Comparison of ENCODE assay signal across 20 cellular contexts in genomic region chr20:61254881-61255589, GRCh38. TPM values are rescaled to one million over a fixed set of nuclear protein-coding genes. Genes with fewer than 3 reads are reported as not detected.
DNase-seq lines count a peak whose midpoint lies in the region; ATAC-seq and TF ChIP-seq lines count a peak whose summit lies in the region.
"Had no signal": no experiment of that assay in that cellular context is flagged by ENCODE, and none has a peak within 500 bp of the region (broad histone marks: within the 10 kb centered on the region; RNA-seq: fewer than 3 reads in every experiment).

No MANE protein-coding gene starts in this region.

- 0 out of 2 replicates have a peak overlapping the region, but pooled peaks have one; percentile 63 for H3K4me3 ChIP-seq in HUES64 (ENCODE audit: low read length)
- H3K4me3 ChIP-seq in body of pancreas = no peak overlapping the region
- H3K4me3 ChIP-seq: gastrocnemius medialis, lung had no signal

- H3K9ac ChIP-seq in HUES64 (ENCODE audit: low read depth, low read length) = no peak overlapping the region

- intact Hi-C loops in body of pancreas (cut with DNase I) = no loop called here
- intact Hi-C loops in activated T-helper 1 cell treated with anti-CD3 and anti-CD28 coated beads, Interleukin-12 subunit alpha, Interleukin-12 subunit beta, Interleukin-2, Interleukin-4 antibody, amounts not matched to agents 30 ng/mL and 10 ng/mL and 1 ng/mL, durations not matched to agents 14 hours and 24 hours and 36 hours (cut with micrococcal nuclease) = no loop called here

- H3K9me3 ChIP-seq in HUES64 (ENCODE audit: insufficient read depth, low read depth, low read length) (no peaks in the 10 kb centered on the region), body of pancreas (no peaks in the 10 kb centered on the region)
- H3K9me3 ChIP-seq: gastrocnemius medialis had no signal

- DNase-seq in Daoy (ENCODE audit: low read depth) (peak; percentile 67), kidney tubule cell (ENCODE audit: low spot score) (peak; percentile 84), putamen (ENCODE audit: low spot score) (no peak), body of pancreas (no peak)
- DNase-seq in activated T-helper 1 cell treated with anti-CD3 and anti-CD28 coated beads, Interleukin-12 subunit alpha, Interleukin-12 subunit beta, Interleukin-2, Interleukin-4 antibody, amounts not matched to agents 30 ng/mL and 10 ng/mL and 1 ng/mL, durations not matched to agents 14 hours and 24 hours and 36 hours (ENCODE audit: low spot score) = no peak
- DNase-seq: activated CD4-positive, CD25-positive, alpha-beta regulatory T cell treated with anti-CD3 and anti-CD28 coated beads, Interleukin-2, amount 50 U/mL, for 72 hours; activated CD8-positive, alpha-beta memory T cell treated with anti-CD3 and anti-CD28 coated beads, Interleukin-2, amount 10 ng/mL, durations not matched to agents 7 days and 5 days; activated naive CD4-positive, alpha-beta T cell treated with Interleukin-2 at 50 U/mL for 16 hours; DMS153; effector CD8-positive, alpha-beta T cell; gastrocnemius medialis; NCI-H1048; NCI-H2107; right cardiac atrium had no signal

- peaks cover 37% of the 10 kb centered on the region for H3K36me3 Mint-ChIP-seq in brain
- peaks cover 1% of the 10 kb centered on the region for H3K36me3 Mint-ChIP-seq in activated T-helper 1 cell treated with anti-CD3 and anti-CD28 coated beads, Interleukin-12 subunit alpha, Interleukin-12 subunit beta, Interleukin-2, Interleukin-4 antibody, amounts not matched to agents 30 ng/mL and 10 ng/mL and 1 ng/mL, durations not matched to agents 14 hours and 24 hours and 36 hours (ENCODE audit: low read depth)
- H3K36me3 Mint-ChIP-seq: activated CD8-positive, alpha-beta memory T cell treated with anti-CD3 and anti-CD28 coated beads, Interleukin-2, amount 10 ng/mL, durations not matched to agents 7 days and 5 days had no signal

- H3K4me1 ChIP-seq in HUES64 (ENCODE audit: insufficient read depth, low read length) (peaks cover 15% of the 10 kb centered on the region; the same call in 1 of the 2 replicates), body of pancreas (peaks cover 19% of the 10 kb centered on the region)
- H3K4me1 ChIP-seq: gastrocnemius medialis had no signal

- H3K9me3 Mint-ChIP-seq in brain = peaks cover 0 to 16% (median 0%) of the 10 kb centered on the region in 5 experiments
- H3K9me3 Mint-ChIP-seq in activated T-helper 1 cell treated with anti-CD3 and anti-CD28 coated beads, Interleukin-12 subunit alpha, Interleukin-12 subunit beta, Interleukin-2, Interleukin-4 antibody, amounts not matched to agents 30 ng/mL and 10 ng/mL and 1 ng/mL, durations not matched to agents 14 hours and 24 hours and 36 hours = no peaks in the 10 kb centered on the region

- ATAC-seq in body of pancreas = no peak
- ATAC-seq in HG02885 (IDR thresholded peaks at IDR 0.05; ENCODE audit: poor library complexity, unreplicated experiment) = no peak
- ATAC-seq: activated CD8-positive, alpha-beta memory T cell treated with anti-CD3 and anti-CD28 coated beads, Interleukin-2, amount 10 ng/mL, durations not matched to agents 7 days and 5 days; gastrocnemius medialis; right cardiac atrium; Right ventricle myocardium inferior had no signal

- WGBS in HUES64 = 81% methylated on average over 11 of the region's 11 CpGs
- WGBS in body of pancreas, 2 donors = 67 to 69% methylated on average over 11 of the region's 11 CpGs

- H3K4me3 Mint-ChIP-seq in brain = peak overlapping the region; percentile 85 to 92 (median 88)
- no peak overlapping the region for H3K4me3 Mint-ChIP-seq in activated T-helper 1 cell treated with anti-CD3 and anti-CD28 coated beads, Interleukin-12 subunit alpha, Interleukin-12 subunit beta, Interleukin-2, Interleukin-4 antibody, amounts not matched to agents 30 ng/mL and 10 ng/mL and 1 ng/mL, durations not matched to agents 14 hours and 24 hours and 36 hours
- H3K4me3 Mint-ChIP-seq: activated CD8-positive, alpha-beta memory T cell treated with anti-CD3 and anti-CD28 coated beads, Interleukin-2, amount 10 ng/mL, durations not matched to agents 7 days and 5 days had no signal

- TF ChIP-seq POLR2A in body of pancreas (IDR thresholded peaks at IDR 0.05) = no peak

- H3K27me3 Mint-ChIP-seq in brain = peaks cover 7% of the 10 kb centered on the region
- H3K27me3 Mint-ChIP-seq in activated T-helper 1 cell treated with anti-CD3 and anti-CD28 coated beads, Interleukin-12 subunit alpha, Interleukin-12 subunit beta, Interleukin-2, Interleukin-4 antibody, amounts not matched to agents 30 ng/mL and 10 ng/mL and 1 ng/mL, durations not matched to agents 14 hours and 24 hours and 36 hours (ENCODE audit: insufficient read depth) = peaks cover 33% of the 10 kb centered on the region

- peaks cover 5% of the 10 kb centered on the region; the same call in 1 of the 2 replicates for H3K36me3 ChIP-seq in HUES64 (ENCODE audit: insufficient read depth, low read length)
- H3K36me3 ChIP-seq in body of pancreas (replicated peaks in 1 of 2; ENCODE audit: insufficient read depth in 1 of 2, low read depth in 2 of 2) = no peaks in the 10 kb centered on the region
- H3K36me3 ChIP-seq: gastrocnemius medialis had no signal

- no peak for TF ChIP-seq CTCF in brain (conservative IDR thresholded peaks at IDR 0.05)
- TF ChIP-seq CTCF in body of pancreas (IDR thresholded peaks at IDR 0.05) = no peak

- peak overlapping the region; percentile 77 to 94 (median 92) for H3K27ac Mint-ChIP-seq in brain
- H3K27ac Mint-ChIP-seq in activated T-helper 1 cell treated with anti-CD3 and anti-CD28 coated beads, Interleukin-12 subunit alpha, Interleukin-12 subunit beta, Interleukin-2, Interleukin-4 antibody, amounts not matched to agents 30 ng/mL and 10 ng/mL and 1 ng/mL, durations not matched to agents 14 hours and 24 hours and 36 hours = no peak overlapping the region
- H3K27ac Mint-ChIP-seq: T-helper 1 cell treated with Interleukin-12 subunit alpha and Interleukin-12 subunit beta and Interleukin-4 antibody, amounts not matched to agents 30 μg/mL and 1 μg/mL, for 36 hours had no signal

- peaks cover 50% of the 10 kb centered on the region for H3K4me1 Mint-ChIP-seq in brain
- no peaks in the 10 kb centered on the region for H3K4me1 Mint-ChIP-seq in activated T-helper 1 cell treated with anti-CD3 and anti-CD28 coated beads, Interleukin-12 subunit alpha, Interleukin-12 subunit beta, Interleukin-2, Interleukin-4 antibody, amounts not matched to agents 30 ng/mL and 10 ng/mL and 1 ng/mL, durations not matched to agents 14 hours and 24 hours and 36 hours (ENCODE audit: low read depth)
- H3K4me1 Mint-ChIP-seq: activated CD8-positive, alpha-beta memory T cell treated with anti-CD3 and anti-CD28 coated beads, Interleukin-2, amount 10 ng/mL, durations not matched to agents 7 days and 5 days had no signal

- H3K27me3 ChIP-seq in HUES64 (ENCODE audit: insufficient read depth, low read length) (peaks cover 62% of the 10 kb centered on the region), body of pancreas (peaks cover 0 to 15% of the 10 kb centered on the region in 2 donors)

- H3K27ac ChIP-seq in HUES64 (ENCODE audit: low read depth, low read length) = no peak overlapping the region
- H3K27ac ChIP-seq in body of pancreas = no peak overlapping the region
- H3K27ac ChIP-seq: gastrocnemius medialis had no signal

RNA-seq across cellular contexts. Expression of gene CDH4, which starts 3.0 kb away (rescaled TPM):
- total RNA-seq in Daoy (2014; rRNA removed; shearing (Covaris generic)) = 2.1 and 3.8 TPM in 2 replicates
- polyA plus RNA-seq in HUES64 (2013, experiment 1 of 2) = 7.1 TPM
- polyA plus RNA-seq in HUES64 (2013, experiment 2 of 2) = 7.5 TPM
- 5.2 TPM for polyA plus RNA-seq in brain (ENCODE audit: insufficient read depth, low read depth, low replicate concordance)
- total RNA-seq in body of pancreas = under 1 TPM; 0.33 to 0.52 TPM
- total RNA-seq in activated T-helper 1 cell treated with anti-CD3 and anti-CD28 coated beads, Interleukin-12 subunit alpha, Interleukin-12 subunit beta, Interleukin-2, Interleukin-4 antibody, amounts not matched to agents 30 ng/mL and 10 ng/mL and 1 ng/mL, durations not matched to agents 14 hours and 24 hours and 36 hours = not detected in 2 replicates

Comparison
In these comparisons a context has a peak if more than half of its experiments do, and no peak if none do; other contexts are left out.
1. DNase-seq: peak in Daoy (single experiment) and kidney tubule cell (single experiment); none in putamen (single experiment), body of pancreas (0 of 4) and activated T-helper 1 cell treated with anti-CD3 and anti-CD28 coated beads, Interleukin-12 subunit alpha, Interleukin-12 subunit beta, Interleukin-2, Interleukin-4 antibody, amounts not matched to agents 30 ng/mL and 10 ng/mL and 1 ng/mL, durations not matched to agents 14 hours and 24 hours and 36 hours (single experiment).